Comparison of ENCODE assay signal across 10 cellular contexts in the genomic region with DNA sequence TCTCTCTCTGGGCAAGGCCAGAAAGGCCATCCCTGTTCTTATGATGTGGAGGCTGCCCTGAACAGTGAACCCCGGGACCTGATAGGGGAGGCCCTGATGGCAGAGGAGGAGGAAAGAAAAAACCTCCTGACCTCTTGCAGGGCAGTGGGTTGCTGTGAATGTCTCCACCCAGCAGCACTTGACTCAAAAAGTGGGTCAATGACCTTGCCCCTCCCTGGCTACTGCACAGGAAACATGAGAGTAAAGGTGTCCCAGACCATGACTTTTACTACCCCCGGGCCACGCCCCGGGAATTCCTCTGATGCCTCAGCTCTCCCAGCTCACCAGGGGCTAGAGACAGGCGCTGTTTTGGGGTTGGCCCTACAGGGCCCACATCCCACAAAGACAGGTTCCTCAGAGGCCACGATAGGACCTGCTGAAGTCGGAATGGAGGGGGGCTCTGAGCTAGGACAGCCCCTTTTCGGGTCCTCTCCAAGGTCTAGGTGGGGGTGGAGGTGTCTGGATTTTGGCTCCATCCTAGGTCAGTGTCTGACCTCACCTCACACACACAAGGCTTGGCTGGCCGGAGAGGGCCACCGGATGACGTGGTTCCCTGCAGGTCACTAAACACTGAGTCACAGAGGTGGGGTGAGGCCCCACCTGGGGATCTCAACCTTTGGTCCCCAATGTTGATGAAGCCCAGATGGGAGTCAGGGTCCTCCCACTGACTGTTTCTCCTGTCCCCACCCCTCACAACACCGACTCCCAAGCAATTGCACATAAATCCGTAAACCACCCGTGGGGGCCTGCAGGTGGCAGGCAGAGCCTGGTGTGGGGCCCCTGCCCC. TPM values are rescaled to one million over a fixed set of nuclear protein-coding genes. Genes with fewer than 3 reads are reported as not detected.
DNase-seq lines count a peak whose midpoint lies in the region; ATAC-seq, FAIRE-seq and TF ChIP-seq lines count a peak whose summit lies in the region.
"Had no signal": no experiment of that assay in that cellular context is flagged by ENCODE, and none has a peak within 500 bp of the region (broad histone marks: within the 10 kb centered on the region; RNA-seq: fewer than 3 reads in every experiment).

No MANE protein-coding gene starts in this region.

- H3K9me2 ChIP-seq in Karpas-422 (replicated peaks; ENCODE audit: insufficient read depth, low read length) = no peaks in the 10 kb centered on the region

- FAIRE-seq in astrocyte (lab: Jason Lieb, UNC) = no peak
- FAIRE-seq: keratinocyte had no signal

- H3K27me3 Mint-ChIP-seq in CD8-positive, alpha-beta T cell (ENCODE audit: low read depth) = no peaks in the 10 kb centered on the region
- H3K27me3 Mint-ChIP-seq in astrocyte (ENCODE audit: low read depth, unreplicated experiment) = no peaks in the 10 kb centered on the region
- no peaks in the 10 kb centered on the region for H3K27me3 Mint-ChIP-seq in naive thymus-derived CD4-positive, alpha-beta T cell

- no peak for TF ChIP-seq EP300 in tibial nerve (IDR thresholded peaks at IDR 0.05)

- POLR2A ChIA-PET in CD8-positive, alpha-beta T cell (lab: Charles Lee) = interaction anchor here (0.9 to 28.4 kb wide), 6 partner anchors 10 to 16 kb away, joined by 3 to 1016 read pairs (median 18); a partner anchor contains a TSS
- POLR2A ChIA-PET in naive thymus-derived CD4-positive, alpha-beta T cell (lab: Charles Lee) = interaction anchor here (0.6 to 33.4 kb wide), 5 partner anchors 4 to 120 kb away, joined by 3 to 1941 read pairs (median 48); a partner anchor contains a TSS

- H4K20me1 ChIP-seq in astrocyte (ENCODE audit: insufficient read depth, low read length) (peaks cover 20% of the 10 kb centered on the region), Karpas-422 (ENCODE audit: insufficient read depth, low read depth, low read length) (peaks cover 4% of the 10 kb centered on the region; the same call in 1 of the 2 replicates)

- peak overlapping the region; percentile 100 for H3K27ac Mint-ChIP-seq in CD8-positive, alpha-beta T cell
- H3K27ac Mint-ChIP-seq in astrocyte (ENCODE audit: unreplicated experiment) = peak overlapping the region; percentile 86
- H3K27ac Mint-ChIP-seq in naive thymus-derived CD4-positive, alpha-beta T cell = peak overlapping the region; percentile 95 to 100 (median 100)

- peaks cover 62% of the 10 kb centered on the region for H3K4me1 ChIP-seq in CD8-positive, alpha-beta T cell (ENCODE audit: insufficient read depth, low read length)
- H3K4me1 ChIP-seq in astrocyte (ENCODE audit: insufficient read depth, low read length) = peaks cover 37% of the 10 kb centered on the region
- H3K4me1 ChIP-seq in naive thymus-derived CD4-positive, alpha-beta T cell (ENCODE audit: control insufficient read depth in 2 of 2, insufficient read depth in 2 of 2, low read length in 2 of 2) = peaks cover 52 to 56% of the 10 kb centered on the region in 2 donors
- peaks cover 44% of the 10 kb centered on the region for H3K4me1 ChIP-seq in Karpas-422 (ENCODE audit: low read length)
- peaks cover 0 to 64% (median 41%) of the 10 kb centered on the region in 4 donors for H3K4me1 ChIP-seq in tibial nerve

- no peak for TF ChIP-seq CTCF in CD8-positive, alpha-beta T cell (IDR thresholded peaks at IDR 0.05)
- TF ChIP-seq CTCF in astrocyte (IDR thresholded peaks at IDR 0.05; ENCODE audit: insufficient read depth, low read depth, low read length) (no peak), brain microvascular endothelial cell (IDR thresholded peaks at IDR 0.05; ENCODE audit: low read depth, low read length, missing control alignments) (no peak), tibial nerve (IDR thresholded peaks at IDR 0.05) (no peak)

- H3K36me3 ChIP-seq in CD8-positive, alpha-beta T cell (ENCODE audit: insufficient read depth, low read length) = peaks cover 7% of the 10 kb centered on the region
- H3K36me3 ChIP-seq in astrocyte (ENCODE audit: insufficient read depth, low read length) = no peaks in the 10 kb centered on the region
- peaks cover 0 to 24% (median 0%) of the 10 kb centered on the region in 3 experiments for H3K36me3 ChIP-seq in naive thymus-derived CD4-positive, alpha-beta T cell (ENCODE audit: control insufficient read depth in 2 of 3, insufficient read depth in 3 of 3, low read length in 3 of 3)
- no peaks in the 10 kb centered on the region for H3K36me3 ChIP-seq in Karpas-422 (ENCODE audit: insufficient read depth, low read length)
- H3K36me3 ChIP-seq in brain microvascular endothelial cell (replicated peaks) = peaks cover 3% of the 10 kb centered on the region
- H3K36me3 ChIP-seq in tibial nerve = peaks cover 0 to 9% (median 0%) of the 10 kb centered on the region in 3 donors

- H3K9ac ChIP-seq in astrocyte (ENCODE audit: low read length) (no peak overlapping the region), Karpas-422 (ENCODE audit: low read length) (no peak overlapping the region)

- peak overlapping the region; percentile 70 for H3K27ac ChIP-seq in CD8-positive, alpha-beta T cell (ENCODE audit: low read depth, low read length)
- no peak overlapping the region for H3K27ac ChIP-seq in astrocyte (ENCODE audit: low read depth, low read length)
- H3K27ac ChIP-seq in naive thymus-derived CD4-positive, alpha-beta T cell (ENCODE audit: low read depth, low read length) = peak overlapping the region; percentile 96
- no peak overlapping the region for H3K27ac ChIP-seq in Karpas-422 (ENCODE audit: low read length)
- no peak overlapping the region for H3K27ac ChIP-seq in brain microvascular endothelial cell
- H3K27ac ChIP-seq in tibial nerve = peak overlapping the region in 1 of 4 donors; percentile 87

- peak overlapping the region; percentile 89 for H3K4me3 Mint-ChIP-seq in CD8-positive, alpha-beta T cell
- H3K4me3 Mint-ChIP-seq in astrocyte (ENCODE audit: unreplicated experiment) = peak overlapping the region; percentile 89
- H3K4me3 Mint-ChIP-seq in naive thymus-derived CD4-positive, alpha-beta T cell = peak overlapping the region; percentile 89 to 99 (median 96)

- H3K4me2 ChIP-seq in astrocyte (ENCODE audit: low read length) (no peak overlapping the region), Karpas-422 (ENCODE audit: low read depth, low read length, poor library complexity, severe bottlenecking) (no peak overlapping the region)

- H3K9me3 ChIP-seq in CD8-positive, alpha-beta T cell (ENCODE audit: low read length) = no peaks in the 10 kb centered on the region
- H3K9me3 ChIP-seq in astrocyte (ENCODE audit: insufficient read depth, low read depth, low read length) (no peaks in the 10 kb centered on the region), Karpas-422 (ENCODE audit: low read length) (no peaks in the 10 kb centered on the region), tibial nerve (no peaks in the 10 kb centered on the region)
- no peaks in the 10 kb centered on the region for H3K9me3 ChIP-seq in naive thymus-derived CD4-positive, alpha-beta T cell (ENCODE audit: control insufficient read depth in 2 of 3, low read length in 3 of 3)

- no peak for ATAC-seq in CD8-positive, alpha-beta T cell
- ATAC-seq in naive thymus-derived CD4-positive, alpha-beta T cell = no peak
- ATAC-seq in HG02973 (IDR thresholded peaks at IDR 0.05; ENCODE audit: unreplicated experiment) = no peak

- 76 to 77% methylated on average over 9 to 14 of the region's 14 CpGs for WGBS in tibial nerve, 2 donors

- H3K79me2 ChIP-seq in astrocyte (ENCODE audit: insufficient read depth, low read length) = peaks cover 17% of the 10 kb centered on the region
- H3K79me2 ChIP-seq in Karpas-422 (ENCODE audit: low read length) = no peaks in the 10 kb centered on the region

- no peaks in the 10 kb centered on the region for H3K27me3 ChIP-seq in CD8-positive, alpha-beta T cell (ENCODE audit: insufficient read depth, low read length)
- H3K27me3 ChIP-seq in astrocyte (ENCODE audit: insufficient read depth, low read length) (no peaks in the 10 kb centered on the region), Karpas-422 (ENCODE audit: low read length) (no peaks in the 10 kb centered on the region), brain microvascular endothelial cell (replicated peaks) (no peaks in the 10 kb centered on the region), tibial nerve (no peaks in the 10 kb centered on the region)
- H3K27me3 ChIP-seq in naive thymus-derived CD4-positive, alpha-beta T cell (ENCODE audit: control insufficient read depth in 2 of 2, insufficient read depth in 2 of 2, low read length in 2 of 2) = no peaks in the 10 kb centered on the region

- no peak overlapping the region for H2AFZ ChIP-seq in astrocyte (ENCODE audit: low read depth, low read length)
- H2AFZ ChIP-seq in Karpas-422 (ENCODE audit: low read length) = no peak overlapping the region

- peaks cover 38% of the 10 kb centered on the region for H3K36me3 Mint-ChIP-seq in CD8-positive, alpha-beta T cell
- H3K36me3 Mint-ChIP-seq in astrocyte (ENCODE audit: low read depth, unreplicated experiment) = peaks cover 2% of the 10 kb centered on the region
- peaks cover 0 to 42% (median 6%) of the 10 kb centered on the region in 5 donors for H3K36me3 Mint-ChIP-seq in naive thymus-derived CD4-positive, alpha-beta T cell

- H3K4me3 ChIP-seq in CD8-positive, alpha-beta T cell (ENCODE audit: low read depth, low read length) = peak overlapping the region; percentile 93
- peak overlapping the region; percentile 69 for H3K4me3 ChIP-seq in Jurkat, Clone E6-1 (ENCODE audit: low read length)
- no peak overlapping the region for H3K4me3 ChIP-seq in astrocyte (ENCODE audit: insufficient read depth, low read depth, low read length)
- peak overlapping the region; percentile 99 for H3K4me3 ChIP-seq in naive thymus-derived CD4-positive, alpha-beta T cell (ENCODE audit: low read length)
- H3K4me3 ChIP-seq in Karpas-422 (ENCODE audit: low read length) = no peak overlapping the region
- H3K4me3 ChIP-seq in brain microvascular endothelial cell (ENCODE audit: low read depth, low read length) = no peak overlapping the region
- H3K4me3 ChIP-seq in tibial nerve = peak overlapping the region in 1 of 4 donors; percentile 54

- no peaks in the 10 kb centered on the region for H3K9me3 Mint-ChIP-seq in CD8-positive, alpha-beta T cell
- no peaks in the 10 kb centered on the region for H3K9me3 Mint-ChIP-seq in astrocyte (ENCODE audit: unreplicated experiment)
- H3K9me3 Mint-ChIP-seq in naive thymus-derived CD4-positive, alpha-beta T cell = peaks cover 0 to 11% (median 0%) of the 10 kb centered on the region in 11 donors
- H3K9me3 Mint-ChIP-seq: brain had no signal

- H3K4me1 Mint-ChIP-seq in CD8-positive, alpha-beta T cell (ENCODE audit: low read depth) = peaks cover 70% of the 10 kb centered on the region
- H3K4me1 Mint-ChIP-seq in astrocyte (ENCODE audit: low read depth, unreplicated experiment) = peaks cover 30% of the 10 kb centered on the region
- H3K4me1 Mint-ChIP-seq in naive thymus-derived CD4-positive, alpha-beta T cell = peaks cover 43 to 72% (median 63%) of the 10 kb centered on the region in 7 donors

- intact Hi-C loops in CD8-positive, alpha-beta T cell (cut with DNase I, micrococcal nuclease) = loop anchor here (5.0 to 10.0 kb wide), 4 partner anchors 165 to 433 kb away; a partner anchor contains a TSS
- intact Hi-C loops in naive thymus-derived CD4-positive, alpha-beta T cell (cut with micrococcal nuclease) = loop anchor here (5.0 kb wide), 5 partner anchors 80 to 390 kb away; a partner anchor contains a TSS

- CTCF ChIA-PET in CD8-positive, alpha-beta T cell (lab: Charles Lee) = interaction anchor here (0.8 to 45.9 kb wide), 8 partner anchors 5 to 313 kb away, joined by 3 to 2042 read pairs (median 17); a partner anchor contains a TSS
- CTCF ChIA-PET in naive thymus-derived CD4-positive, alpha-beta T cell (lab: Charles Lee) = interaction anchor here (0.7 to 14.9 kb wide), 7 partner anchors 12 to 99 kb away, joined by 3 to 609 read pairs (median 5); a partner anchor contains a TSS

- in situ Hi-C loops in brain microvascular endothelial cell (cut with HindIII; ENCODE audit: low pct_ligation_motif_present, low sequenced_read_pairs) = no loop called here

- no peak for TF ChIP-seq POLR2A in tibial nerve (IDR thresholded peaks at IDR 0.05)

- peak in 3 of 7 experiments; percentile 45 to 51 (median 46) for DNase-seq in CD8-positive, alpha-beta T cell
- DNase-seq in Jurkat, Clone E6-1 (ENCODE audit: low read depth, low spot score) = no peak
- DNase-seq in astrocyte (ENCODE audit: low read depth) = no peak
- peak in 2 of 9 donors; percentile 44 to 48 for DNase-seq in naive thymus-derived CD4-positive, alpha-beta T cell
- no peak for DNase-seq in Karpas-422
- no peak for DNase-seq in brain microvascular endothelial cell
- no peak for DNase-seq in tibial nerve (ENCODE audit: low spot score in 2 of 2)

RNA-seq across cellular contexts. Expression of a gene that starts 1.6 kb away (rescaled TPM):
- 100 to 1,000 TPM; 185 TPM for total RNA-seq in CD8-positive, alpha-beta T cell
- 30.9 TPM for polyA plus RNA-seq in Jurkat, Clone E6-1 (2012; ENCODE audit: insufficient read depth, insufficient read length)
- total RNA-seq in astrocyte = 28.0 and 31.9 TPM in 2 replicates
- 100 to 1,000 TPM; 121 to 164 (median 134) TPM for total RNA-seq in naive thymus-derived CD4-positive, alpha-beta T cell
- 100 to 1,000 TPM in 1 of 2 donors, 10 to 100 TPM in 1; 69.2 to 115 TPM for polyA plus RNA-seq in naive thymus-derived CD4-positive, alpha-beta T cell
- total RNA-seq in Karpas-422 (2014; rRNA removed; shearing (Covaris generic); ENCODE audit: low replicate concordance) = 7.2 and 17.5 TPM in 2 replicates
- 10 to 100 TPM; 14.1 to 24.3 (median 18.1) TPM for total RNA-seq in tibial nerve

RNA-seq across cellular contexts. Expression of a gene that starts 11.9 kb away (rescaled TPM):
- 100 to 1,000 TPM; 181 to 190 TPM for total RNA-seq in CD8-positive, alpha-beta T cell
- 13.0 TPM for polyA plus RNA-seq in Jurkat, Clone E6-1 (2012; ENCODE audit: insufficient read depth, insufficient read length)
- total RNA-seq in astrocyte (20.9 and 24.0 TPM in 2 replicates), tibial nerve (10 to 100 TPM in 3 of 4 donors, 1 to 10 TPM in 1; 9.4 to 18.3 (median 12.2) TPM)
- 100 to 1,000 TPM in 1 of 5 experiments, 10 to 100 TPM in 4; 35.1 to 124 (median 79.2) TPM for total RNA-seq in naive thymus-derived CD4-positive, alpha-beta T cell
- polyA plus RNA-seq in naive thymus-derived CD4-positive, alpha-beta T cell = 1 to 10 TPM; 2.1 to 4.3 TPM
- 2.1 and 2.3 TPM in 2 replicates for total RNA-seq in Karpas-422 (2014; rRNA removed; shearing (Covaris generic); ENCODE audit: low replicate concordance)

Comparison
In these comparisons a context has a peak if more than half of its experiments do, and no peak if none do; other contexts are left out.
1. H3K27ac ChIP-seq: peak in CD8-positive, alpha-beta T cell (single experiment) and naive thymus-derived CD4-positive, alpha-beta T cell (single experiment); none in astrocyte (single experiment), Karpas-422 (single experiment) and brain microvascular endothelial cell (single experiment).
2. H3K4me3 ChIP-seq: peak in CD8-positive, alpha-beta T cell (single experiment), Jurkat, Clone E6-1 (single experiment) and naive thymus-derived CD4-positive, alpha-beta T cell (single experiment); none in astrocyte (single experiment), Karpas-422 (single experiment) and brain microvascular endothelial cell (single experiment).
3. Peak in every context shown above with its lines, with median percentiles within 50 percentile points of each other: H3K27ac Mint-ChIP-seq and H3K4me3 Mint-ChIP-seq.